In genomic region chr14:51989293-51990234, GRCh38 we compare ENCODE assay signal across 7 cellular contexts.
DNase-seq lines count a peak whose midpoint lies in the region; ATAC-seq and TF ChIP-seq lines count a peak whose summit lies in the region.

TSS of gene RTRAF (plus strand) at chr14:51989546. CDS start at chr14:51989640, 94 bp downstream.

- TF ChIP-seq CTCF in astrocyte of the cerebellum (IDR thresholded peaks at IDR 0.05; ENCODE audit: low read depth, low read length, missing control alignments): no peak

- peak; percentile 79 to 83 for DNase-seq in NCI-H1930 (lab: John Stamatoyannopoulos, UW)
- DNase-seq in T-helper 9 cell: peak; percentile 86
- peak; percentile 85 for DNase-seq in astrocyte of the cerebellum (ENCODE audit: low read depth)
- DNase-seq in hepatic stellate cell (ENCODE audit: low spot score): peak; percentile 88
- DNase-seq in retina: peak; percentile 98

- ATAC-seq in GM18505 (IDR thresholded peaks at IDR 0.05; ENCODE audit: unreplicated experiment) (peak; percentile 94), HG02970 (IDR thresholded peaks at IDR 0.05; ENCODE audit: low FRiP score, unreplicated experiment) (peak; percentile 94)

- peak; percentile 91 for TF ChIP-seq POLR2A in GM18505 (IDR thresholded peaks at IDR 0.05; ENCODE audit: borderline replicate concordance, extremely low read depth, insufficient read depth, insufficient read length)

- in situ Hi-C loops in astrocyte of the cerebellum (cut with HindIII; ENCODE audit: low sequenced_read_pairs): loop anchor here (5.0 kb wide), 1 partner anchor 143 kb away; no protein-coding TSS in a partner anchor

- H3K4me3 ChIP-seq in astrocyte of the cerebellum (ENCODE audit: low read depth, low read length): peak within 1 kb of the TSS; percentile 95

Comparison
In these comparisons a context has a peak if more than half of its experiments do, and no peak if none do; other contexts are left out.
1. Peak in every context shown above with its lines: DNase-seq, ATAC-seq and H3K4me3 ChIP-seq.